Comparison of ENCODE assay signal across 23 cellular contexts in genomic region chr11:125218336-125218735, GRCh38. TPM values are rescaled to one million over a fixed set of nuclear protein-coding genes. Genes with fewer than 3 reads are reported as not detected.
DNase-seq lines count a peak whose midpoint lies in the region; TF ChIP-seq lines count a peak whose summit lies in the region.
"Had no signal": no experiment of that assay in that cellular context is flagged by ENCODE, and none has a peak within 500 bp of the region (broad histone marks: within the 10 kb centered on the region; RNA-seq: fewer than 3 reads in every experiment).

No MANE protein-coding gene starts in this region.

- H2AFZ ChIP-seq in H9 (ENCODE audit: low read length): no peak overlapping the region
- no peak overlapping the region for H2AFZ ChIP-seq in Karpas-422 (ENCODE audit: low read length)

- H3K27me3 ChIP-seq in H9 (ENCODE audit: insufficient read depth, low read length) (no peaks in the 10 kb centered on the region), Karpas-422 (ENCODE audit: low read length) (no peaks in the 10 kb centered on the region)
- H3K27me3 ChIP-seq: BLaER1 had no signal

- H2BK120ac ChIP-seq in H9 (ENCODE audit: low read depth, low read length, poor library complexity, severe bottlenecking): no peak overlapping the region

- H3K4me3 Mint-ChIP-seq in H9 (no peak overlapping the region), endothelial cell (ENCODE audit: unreplicated experiment) (no peak overlapping the region)
- H3K4me3 Mint-ChIP-seq: CD14-positive monocyte; CD4-positive, alpha-beta memory T cell; CD8-positive, alpha-beta memory T cell had no signal

- no peaks in the 10 kb centered on the region for H3K9me3 Mint-ChIP-seq in H9
- no peaks in the 10 kb centered on the region for H3K9me3 Mint-ChIP-seq in endothelial cell (ENCODE audit: unreplicated experiment)
- H3K9me3 Mint-ChIP-seq: CD14-positive monocyte; CD4-positive, alpha-beta memory T cell; CD4-positive, CD25-positive, alpha-beta regulatory T cell; CD8-positive, alpha-beta memory T cell had no signal

- H4K20me1 ChIP-seq in H9 (ENCODE audit: control insufficient read depth, insufficient read depth, insufficient read length) (no peaks in the 10 kb centered on the region), Karpas-422 (ENCODE audit: insufficient read depth, low read depth, low read length) (no peaks in the 10 kb centered on the region)
- H4K20me1 ChIP-seq: BLaER1 had no signal

- no peak overlapping the region for H4K5ac ChIP-seq in H9 (ENCODE audit: insufficient read length, low read depth, low read length)

- H3K23me2 ChIP-seq in H9 (ENCODE audit: insufficient read length, low read depth, low read length, poor library complexity, severe bottlenecking): no peaks in the 10 kb centered on the region

- no CpG with 5 or more reads among the region's 4 CpGs for WGBS in H9 (ENCODE audit: extremely low coverage, insufficient read length, low lambda C conversion rate)

- no peak overlapping the region for H2BK12ac ChIP-seq in H9 (ENCODE audit: insufficient read length, low read depth, low read length)

- H3K4me1 Mint-ChIP-seq in H9 (peaks cover 25 to 49% of the 10 kb centered on the region in 2 experiments), endothelial cell (ENCODE audit: unreplicated experiment) (peaks cover 69% of the 10 kb centered on the region)
- H3K4me1 Mint-ChIP-seq: CD14-positive monocyte; CD4-positive, alpha-beta memory T cell; CD4-positive, CD25-positive, alpha-beta regulatory T cell; CD8-positive, alpha-beta memory T cell had no signal

- H3K36me3 ChIP-seq in Karpas-422 (ENCODE audit: insufficient read depth, low read length): no peaks in the 10 kb centered on the region
- H3K36me3 ChIP-seq: BE2C, BLaER1 had no signal

- DNase-seq in H9 (no peak), endothelial cell (ENCODE audit: low spot score) (no peak), posterior vena cava (ENCODE audit: low spot score) (peak; percentile 68), Karpas-422 (no peak), activated gamma-delta T cell (lab: John Stamatoyannopoulos, UW) (no peak)
- DNase-seq: 8988T; ACHN; BE2C; C1 segment of cervical spinal cord; CD4-positive, alpha-beta memory T cell; CD4-positive, CD25-positive, alpha-beta regulatory T cell; CD8-positive, alpha-beta memory T cell; COR-L47; DMS 273 treated with DMSO at 0.1 percent for 48 hours; DMS153; DMS53; DMS79; DND-41; EL; GDM1 had no signal

- TF ChIP-seq CTCF in H9 (conservative IDR thresholded peaks at IDR 0.05) (no peak), endothelial cell (IDR thresholded peaks at IDR 0.05; ENCODE audit: unreplicated experiment) (no peak)

- no peak overlapping the region for H3K4me2 ChIP-seq in H9 (ENCODE audit: insufficient read depth, insufficient read length, low read length)
- no peak overlapping the region for H3K4me2 ChIP-seq in Karpas-422 (ENCODE audit: low read depth, low read length, poor library complexity, severe bottlenecking)
- H3K4me2 ChIP-seq: BLaER1 had no signal

- H2BK20ac ChIP-seq in H9 (ENCODE audit: low read depth, low read length, poor library complexity, severe bottlenecking): no peak overlapping the region

- no peak overlapping the region for H2BK5ac ChIP-seq in H9 (ENCODE audit: insufficient read length, low read length)

- no peak overlapping the region for H3K4me3 ChIP-seq in Karpas-422 (ENCODE audit: low read length)
- H3K4me3 ChIP-seq: BLaER1, GM12878 had no signal

- H3T11ph ChIP-seq in H9 (ENCODE audit: low read length): no peak overlapping the region

- no peak overlapping the region for H3K56ac ChIP-seq in H9 (ENCODE audit: insufficient read length, low read depth, low read length)

- no peak overlapping the region for H4K8ac ChIP-seq in H9 (replicated peaks; ENCODE audit: insufficient read length, low read depth, low read length)

- intact Hi-C loops in posterior vena cava (cut with DNase I): no loop called here

- no peaks in the 10 kb centered on the region for H3K9me3 ChIP-seq in H9 (ENCODE audit: control insufficient read depth, low read depth, low read length)
- H3K9me3 ChIP-seq in Karpas-422 (ENCODE audit: low read length): no peaks in the 10 kb centered on the region
- H3K9me3 ChIP-seq: BE2C, BLaER1 had no signal

- H3K27ac ChIP-seq in H9 (ENCODE audit: insufficient read length, low read depth, low read length) (no peak overlapping the region), Karpas-422 (ENCODE audit: low read length) (no peak overlapping the region)
- H3K27ac ChIP-seq: BLaER1 had no signal

- no peaks in the 10 kb centered on the region for H3K79me1 ChIP-seq in H9 (ENCODE audit: insufficient read depth, low read depth, low read length, poor library complexity, severe bottlenecking)

- H3K9me2 ChIP-seq in Karpas-422 (replicated peaks; ENCODE audit: insufficient read depth, low read length): no peaks in the 10 kb centered on the region

- H3K14ac ChIP-seq in H9 (ENCODE audit: insufficient read depth, low read length): no peak overlapping the region

- H3K18ac ChIP-seq in H9 (ENCODE audit: insufficient read length, low read depth, low read length): no peak overlapping the region

- H3K79me2 ChIP-seq in H9 (ENCODE audit: insufficient read depth, low read length) (no peaks in the 10 kb centered on the region), Karpas-422 (ENCODE audit: low read length) (no peaks in the 10 kb centered on the region)

- H3K9ac ChIP-seq in H9 (ENCODE audit: extremely low read depth, insufficient read length, low read length) (no peak overlapping the region), Karpas-422 (ENCODE audit: low read length) (no peak overlapping the region)
- H3K9ac ChIP-seq: BLaER1 had no signal

- H3K27me3 Mint-ChIP-seq in H9 (ENCODE audit: low read depth) (peaks cover 10% of the 10 kb centered on the region), endothelial cell (ENCODE audit: unreplicated experiment) (peaks cover 12% of the 10 kb centered on the region)

- no peak overlapping the region for H4K91ac ChIP-seq in H9 (ENCODE audit: insufficient read length, low read depth, low read length)

- H2BK15ac ChIP-seq in H9 (ENCODE audit: low read depth, low read length): no peak overlapping the region

- no peak overlapping the region for H3K4ac ChIP-seq in H9 (ENCODE audit: low read depth, low read length)

- H3K4me1 ChIP-seq in H9 (ENCODE audit: insufficient read depth, low read length): peaks cover 10% of the 10 kb centered on the region; the same call in 1 of the 2 replicates
- peaks cover 23% of the 10 kb centered on the region for H3K4me1 ChIP-seq in Karpas-422 (ENCODE audit: low read length)
- H3K4me1 ChIP-seq: BE2C had no signal

- H3K36me3 Mint-ChIP-seq in H9 (ENCODE audit: insufficient read depth in 1 of 3, low read depth in 3 of 3): no peaks in the 10 kb centered on the region
- H3K36me3 Mint-ChIP-seq in endothelial cell (ENCODE audit: low read depth, unreplicated experiment): peaks cover 6% of the 10 kb centered on the region
- H3K36me3 Mint-ChIP-seq: CD14-positive monocyte; CD4-positive, alpha-beta memory T cell; CD4-positive, CD25-positive, alpha-beta regulatory T cell; CD8-positive, alpha-beta memory T cell had no signal

- no peak overlapping the region for H2AK5ac ChIP-seq in H9 (ENCODE audit: insufficient read length, low read length)

- H3K27ac Mint-ChIP-seq in H9: peak overlapping the region in 2 of 3 experiments; percentile 2 to 14; a peak in 1 of 7 replicates
- H3K27ac Mint-ChIP-seq in endothelial cell (ENCODE audit: unreplicated experiment): peak overlapping the region; percentile 15
- H3K27ac Mint-ChIP-seq: CD14-positive monocyte; CD4-positive, alpha-beta memory T cell; CD4-positive, CD25-positive, alpha-beta regulatory T cell; CD8-positive, alpha-beta memory T cell had no signal

- no peak overlapping the region for H3K23ac ChIP-seq in H9 (ENCODE audit: insufficient read length, low read depth, low read length)

RNA-seq across cellular contexts. Expression of gene PKNOX2, which starts 53.8 kb away (rescaled TPM):
- total RNA-seq in H9 (2021) (1.3 and 1.4 TPM in 2 replicates), endothelial cell (ENCODE audit: unreplicated experiment) (41.8 TPM), posterior vena cava (1 to 10 TPM; 8.2 to 8.3 TPM)
- total RNA-seq in Karpas-422 (2014; rRNA removed; shearing (Covaris generic); ENCODE audit: low replicate concordance): 0.18 and 1.5 TPM in 2 replicates
- total RNA-seq: CD4-positive, alpha-beta memory T cell; CD4-positive, CD25-positive, alpha-beta regulatory T cell; CD8-positive, alpha-beta memory T cell; GM12878 had no signal
